In genomic region chr20:33689973-33690372, GRCh38 we compare ENCODE assay signal across 9 cellular contexts. TPM values are rescaled to one million over a fixed set of nuclear protein-coding genes. Genes with fewer than 3 reads are reported as not detected.
DNase-seq lines count a peak whose midpoint lies in the region; ATAC-seq and TF ChIP-seq lines count a peak whose summit lies in the region.
"Had no signal": no experiment of that assay in that cellular context is flagged by ENCODE, and none has a peak within 500 bp of the region (broad histone marks: within the 10 kb centered on the region; RNA-seq: fewer than 3 reads in every experiment).

No MANE protein-coding gene starts in this region.

- DNase-seq in GF-D8 (lab: John Stamatoyannopoulos, UW) (peak; percentile 10), T-cell (peak in 24 of 34 experiments; percentile 19 to 70 (median 36)), pons (ENCODE audit: low spot score) (peak; percentile 87), upper lobe of left lung (no peak), SHP77 treated with DMSO at 0.1 percent for 48 hours (lab: John Stamatoyannopoulos, UW) (no peak)
- DNase-seq: NCI-H2029 had no signal

- H3K36me3 Mint-ChIP-seq in T-cell: no peaks in the 10 kb centered on the region

- no peak overlapping the region for H3K4me3 ChIP-seq in upper lobe of left lung

- no peaks in the 10 kb centered on the region for H3K36me3 ChIP-seq in upper lobe of left lung

- H3K27ac ChIP-seq in angular gyrus (ENCODE audit: low read depth, low read length) (peak overlapping the region; percentile 42), upper lobe of left lung (no peak overlapping the region)

- H3K27ac Mint-ChIP-seq in T-cell: peak overlapping the region; percentile 92 to 94

- TF ChIP-seq POLR2A in upper lobe of left lung (IDR thresholded peaks at IDR 0.05): no peak

- peak overlapping the region; percentile 54 to 59 (median 57) for H3K4me3 Mint-ChIP-seq in T-cell

- TF ChIP-seq CTCF in upper lobe of left lung (IDR thresholded peaks at IDR 0.05): no peak

- peak; percentile 28 to 61 (median 50) for ATAC-seq in T-cell (replicated peaks in 1 of 4)
- no peak for ATAC-seq in GM18861 (IDR thresholded peaks at IDR 0.05; ENCODE audit: unreplicated experiment)
- ATAC-seq in upper lobe of left lung (ENCODE audit: low FRiP score in 2 of 2): no peak
- ATAC-seq in GM18873 (IDR thresholded peaks at IDR 0.05; ENCODE audit: low FRiP score, unreplicated experiment): no peak

- WGBS in upper lobe of left lung, 2 donors: 49 to 58% methylated on average over 4 of the region's 4 CpGs

- peaks cover 20 to 41% (median 29%) of the 10 kb centered on the region in 4 donors for H3K4me1 ChIP-seq in upper lobe of left lung

- H3K4me1 Mint-ChIP-seq in T-cell: peaks cover 23 to 42% (median 40%) of the 10 kb centered on the region in 3 donors

- no peak for TF ChIP-seq EP300 in upper lobe of left lung (IDR thresholded peaks at IDR 0.05)

- no peaks in the 10 kb centered on the region for H3K27me3 Mint-ChIP-seq in T-cell

- POLR2A ChIA-PET in T-cell (lab: Charles Lee): interaction anchor here (0.5 to 0.6 kb wide), 3 partner anchors 168 to 422 kb away, joined by 3 to 4 read pairs (median 3); partner anchors contain the start of gene EIF2S2 (in 1 of the 2)

- CTCF ChIA-PET in T-cell (lab: Charles Lee): interaction anchor here (0.5 to 0.6 kb wide), 2 partner anchors 57 to 683 kb away, joined by 3 to 5 read pairs; no protein-coding TSS in a partner anchor

- H3K9me3 Mint-ChIP-seq in T-cell: no peaks in the 10 kb centered on the region

- H3K27me3 ChIP-seq in upper lobe of left lung: no peaks in the 10 kb centered on the region

- H3K9me3 ChIP-seq in upper lobe of left lung: no peaks in the 10 kb centered on the region

RNA-seq across cellular contexts. Expression of gene E2F1, which starts 3.8 kb away (rescaled TPM):
- total RNA-seq in T-cell (1 to 10 TPM; 1.8 to 7.4 (median 4.6) TPM), upper lobe of left lung (10 to 100 TPM in 1 of 6 donors, 1 to 10 TPM in 5; 5.5 to 12.9 (median 6.8) TPM)

RNA-seq across cellular contexts. Expression of gene NECAB3, which starts 15.7 kb away (rescaled TPM):
- total RNA-seq in T-cell (10 to 100 TPM in 3 of 5 donors, 1 to 10 TPM in 2; 8.5 to 33.9 (median 28.9) TPM), upper lobe of left lung (100 to 1,000 TPM in 2 of 6 donors, 10 to 100 TPM in 4; 43.4 to 309 (median 90.6) TPM)

RNA-seq across cellular contexts. Expression of gene ACTL10, which starts 23.2 kb away (rescaled TPM):
- total RNA-seq in T-cell (1 to 10 TPM; 1.1 to 7.9 (median 6.1) TPM), upper lobe of left lung (1 to 10 TPM in 5 of 6 donors, not detected in 1; 1.7 to 3.8 (median 2.1) TPM)

RNA-seq across cellular contexts. Expression of gene C20orf144, which starts 27.8 kb away (rescaled TPM):
- total RNA-seq in T-cell (under 1 TPM in 4 of 5 donors, not detected in 1; 0.16 to 0.26 (median 0.22) TPM), upper lobe of left lung (not detected)

RNA-seq across cellular contexts. Expression of gene PXMP4, which starts 30.1 kb away (rescaled TPM):
- total RNA-seq in T-cell (10 to 100 TPM in 3 of 5 donors, 1 to 10 TPM in 2; 6.1 to 15.4 (median 13.9) TPM), upper lobe of left lung (10 to 100 TPM; 18.4 to 80.2 (median 29.8) TPM)

Comparison
In these comparisons a context has a peak if more than half of its experiments do, and no peak if none do; other contexts are left out.
1. DNase-seq: peak in GF-D8 (single experiment), T-cell (24 of 34) and pons (single experiment); none in upper lobe of left lung (0 of 2) and SHP77 treated with DMSO at 0.1 percent for 48 hours (single experiment).
2. ATAC-seq: peak in T-cell (4 of 4); none in GM18861 (single experiment), upper lobe of left lung (0 of 2) and GM18873 (single experiment).